In genomic region chr17:36600936-36601302, GRCh38 we compare ENCODE assay signal across 8 cellular contexts. TPM values are rescaled to one million over a fixed set of nuclear protein-coding genes. Genes with fewer than 3 reads are reported as not detected.
DNase-seq lines count a peak whose midpoint lies in the region; ATAC-seq and TF ChIP-seq lines count a peak whose summit lies in the region.

No MANE protein-coding gene starts in this region.

- H3K27ac ChIP-seq in brain microvascular endothelial cell (peak overlapping the region; percentile 60), tibial nerve (peak overlapping the region in 3 of 4 donors; percentile 80 to 85 (median 81))

- TF ChIP-seq EP300 in tibial nerve (IDR thresholded peaks at IDR 0.05) = no peak

- H3K4me3 ChIP-seq in brain microvascular endothelial cell (ENCODE audit: low read depth, low read length) (peak overlapping the region; percentile 90), lower leg skin (ENCODE audit: low read depth, poor library complexity, severe bottlenecking) (peak overlapping the region; percentile 68), tibial nerve (peak overlapping the region; percentile 59 to 99 (median 95))

- H3K4me1 ChIP-seq in tibial nerve = peaks cover 0 to 35% (median 15%) of the 10 kb centered on the region in 4 donors

- intact Hi-C loops in lower leg skin (cut with DNase I; ENCODE audit: low total_unique reads) = no loop called here

- no peaks in the 10 kb centered on the region for H3K36me3 ChIP-seq in brain microvascular endothelial cell (replicated peaks)
- peaks cover 0 to 4% (median 0%) of the 10 kb centered on the region in 3 donors for H3K36me3 ChIP-seq in tibial nerve

- H3K9me3 ChIP-seq in tibial nerve = no peaks in the 10 kb centered on the region

- H3K27me3 Mint-ChIP-seq in IgD-negative memory B cell = no peaks in the 10 kb centered on the region

- no peaks in the 10 kb centered on the region for H3K27me3 ChIP-seq in brain microvascular endothelial cell (replicated peaks)
- H3K27me3 ChIP-seq in tibial nerve = no peaks in the 10 kb centered on the region

- WGBS in lower leg skin, 2 donors = 14 to 20% methylated on average over 10 of the region's 10 CpGs
- 12 to 13% methylated on average over 10 of the region's 10 CpGs for WGBS in tibial nerve, 2 donors

- peak; percentile 11 for ATAC-seq in GM18505 (IDR thresholded peaks at IDR 0.05; ENCODE audit: unreplicated experiment)

- in situ Hi-C loops in brain microvascular endothelial cell (cut with HindIII; ENCODE audit: low pct_ligation_motif_present, low sequenced_read_pairs) = no loop called here

- peak overlapping the region; percentile 66 to 94 (median 91) for H3K27ac Mint-ChIP-seq in IgD-negative memory B cell

- no peaks in the 10 kb centered on the region for H3K9me3 Mint-ChIP-seq in IgD-negative memory B cell

- peaks cover 18 to 25% (median 20%) of the 10 kb centered on the region in 3 donors for H3K4me1 Mint-ChIP-seq in IgD-negative memory B cell

- TF ChIP-seq CTCF in brain microvascular endothelial cell (IDR thresholded peaks at IDR 0.05; ENCODE audit: low read depth, low read length, missing control alignments) (no peak), lower leg skin (IDR thresholded peaks at IDR 0.05) (no peak), tibial nerve (IDR thresholded peaks at IDR 0.05) (no peak)

- DNase-seq in brain microvascular endothelial cell (no peak), lower leg skin (ENCODE audit: low spot score in 2 of 2) (no peak), tibial nerve (ENCODE audit: low spot score in 2 of 2) (no peak), NCI-H146 (lab: John Stamatoyannopoulos, UW) (no peak), foreskin melanocyte (no peak), HK-2 (ENCODE audit: unreplicated experiment) (no peak)

- peaks cover 1% of the 10 kb centered on the region for H3K36me3 Mint-ChIP-seq in IgD-negative memory B cell

- TF ChIP-seq POLR2A in GM18505 (IDR thresholded peaks at IDR 0.05; ENCODE audit: borderline replicate concordance, extremely low read depth, insufficient read depth, insufficient read length) = no peak
- TF ChIP-seq POLR2A in lower leg skin (IDR thresholded peaks at IDR 0.05) = no peak
- TF ChIP-seq POLR2A in tibial nerve (IDR thresholded peaks at IDR 0.05) = no peak

- H3K4me3 Mint-ChIP-seq in IgD-negative memory B cell = peak overlapping the region; percentile 89 to 96 (median 92)

RNA-seq across cellular contexts. Expression of gene MRM1, which starts 0.5 kb away (rescaled TPM):
- 10.1 TPM for polyA plus RNA-seq in IgD-negative memory B cell
- total RNA-seq in lower leg skin (1 to 10 TPM; 5.1 to 8.9 (median 5.9) TPM), tibial nerve (10 to 100 TPM in 3 of 4 donors, 1 to 10 TPM in 1; 9.8 to 14.2 (median 11.5) TPM)

RNA-seq across cellular contexts. Expression of gene DHRS11, which starts 9.2 kb away (rescaled TPM):
- 2.8 TPM for polyA plus RNA-seq in IgD-negative memory B cell
- total RNA-seq in lower leg skin = 10 to 100 TPM; 11.3 to 21.1 (median 14.9) TPM
- 10 to 100 TPM in 1 of 4 donors, 1 to 10 TPM in 2, under 1 TPM in 1; 0.78 to 14.7 (median 6.9) TPM for total RNA-seq in tibial nerve

RNA-seq across cellular contexts. Expression of gene GGNBP2, which starts 56.2 kb away (rescaled TPM):
- 84.9 TPM for polyA plus RNA-seq in IgD-negative memory B cell
- total RNA-seq in lower leg skin (10 to 100 TPM; 38.2 to 79.6 (median 55.0) TPM), tibial nerve (100 to 1,000 TPM in 1 of 4 donors, 10 to 100 TPM in 3; 53.6 to 107 (median 79.4) TPM)
